Comparison of ENCODE assay signal across 11 cellular contexts in genomic region chr6:37502703-37503485, GRCh38. TPM values are rescaled to one million over a fixed set of nuclear protein-coding genes. Genes with fewer than 3 reads are reported as not detected.
DNase-seq lines count a peak whose midpoint lies in the region; ATAC-seq lines count a peak whose summit lies in the region.
"Had no signal": no experiment of that assay in that cellular context is flagged by ENCODE, and none has a peak within 500 bp of the region (broad histone marks: within the 10 kb centered on the region; RNA-seq: fewer than 3 reads in every experiment).

No MANE protein-coding gene starts in this region.

- peak overlapping the region; percentile 88 for H3K27ac Mint-ChIP-seq in activated naive CD4-positive, alpha-beta T cell treated with anti-CD3 and anti-CD28 coated beads for 36 hours
- peak overlapping the region; percentile 87 for H3K27ac Mint-ChIP-seq in stimulated activated memory B cell treated with anti-CD40 and anti-IgM and Interleukin-4, amounts not matched to agents 10 μg/mL and 1 μg/mL and 100 μg/mL, for 72 hours
- H3K27ac Mint-ChIP-seq: progenitor cell of endocrine pancreas, WTC11 had no signal

- CTCF ChIA-PET in activated naive CD4-positive, alpha-beta T cell treated with anti-CD3 and anti-CD28 coated beads for 36 hours (lab: Charles Lee) = interaction anchor here (1.5 to 3.8 kb wide), 5 partner anchors 11 to 70 kb away, joined by 4 to 18 read pairs (median 9); partner anchors contain the start of gene CMTR1

- H3K9me3 Mint-ChIP-seq in activated naive CD4-positive, alpha-beta T cell treated with anti-CD3 and anti-CD28 coated beads for 36 hours = peaks cover 3% of the 10 kb centered on the region
- H3K9me3 Mint-ChIP-seq in stimulated activated memory B cell treated with anti-CD40 and anti-IgM and Interleukin-4, amounts not matched to agents 10 μg/mL and 1 μg/mL and 100 μg/mL, for 72 hours = no peaks in the 10 kb centered on the region

- H3K4me3 Mint-ChIP-seq in activated naive CD4-positive, alpha-beta T cell treated with anti-CD3 and anti-CD28 coated beads for 36 hours = peak overlapping the region; percentile 19
- H3K4me3 Mint-ChIP-seq in stimulated activated memory B cell treated with anti-CD40 and anti-IgM and Interleukin-4, amounts not matched to agents 10 μg/mL and 1 μg/mL and 100 μg/mL, for 72 hours = no peak overlapping the region
- H3K4me3 Mint-ChIP-seq: WTC11 had no signal

- peak; percentile 55 for DNase-seq in NCI-H1092 treated with DMSO at 0.1 percent for 48 hours (lab: John Stamatoyannopoulos, UW)
- no peak for DNase-seq in NCI-H1092 (lab: John Stamatoyannopoulos, UW)
- peak; percentile 96 for DNase-seq in NCI-H345 treated with DMSO at 0.1 percent for 48 hours (lab: John Stamatoyannopoulos, UW; ENCODE audit: unreplicated experiment)
- DNase-seq in activated naive CD4-positive, alpha-beta T cell treated with anti-CD3 and anti-CD28 coated beads for 36 hours = peak; percentile 62
- no peak for DNase-seq in GM19240 (ENCODE audit: insufficient read length, low spot score)
- DNase-seq: NCI-H187 treated with DMSO at 0.1 percent for 48 hours had no signal

- H3K27me3 Mint-ChIP-seq in activated naive CD4-positive, alpha-beta T cell treated with anti-CD3 and anti-CD28 coated beads for 36 hours (ENCODE audit: low read depth) = no peaks in the 10 kb centered on the region
- no peaks in the 10 kb centered on the region for H3K27me3 Mint-ChIP-seq in stimulated activated memory B cell treated with anti-CD40 and anti-IgM and Interleukin-4, amounts not matched to agents 10 μg/mL and 1 μg/mL and 100 μg/mL, for 72 hours

- peaks cover 2% of the 10 kb centered on the region for H3K36me3 Mint-ChIP-seq in activated naive CD4-positive, alpha-beta T cell treated with anti-CD3 and anti-CD28 coated beads for 36 hours (ENCODE audit: low read depth)
- H3K36me3 Mint-ChIP-seq in stimulated activated memory B cell treated with anti-CD40 and anti-IgM and Interleukin-4, amounts not matched to agents 10 μg/mL and 1 μg/mL and 100 μg/mL, for 72 hours = no peaks in the 10 kb centered on the region
- H3K36me3 Mint-ChIP-seq: WTC11 had no signal

- H3K4me1 Mint-ChIP-seq in activated naive CD4-positive, alpha-beta T cell treated with anti-CD3 and anti-CD28 coated beads for 36 hours (ENCODE audit: low read depth) = peaks cover 79% of the 10 kb centered on the region
- peaks cover 70% of the 10 kb centered on the region for H3K4me1 Mint-ChIP-seq in stimulated activated memory B cell treated with anti-CD40 and anti-IgM and Interleukin-4, amounts not matched to agents 10 μg/mL and 1 μg/mL and 100 μg/mL, for 72 hours

- intact Hi-C loops in activated naive CD4-positive, alpha-beta T cell treated with anti-CD3 and anti-CD28 coated beads for 36 hours (cut with micrococcal nuclease) = loop anchor here (1.0 to 5.0 kb wide), 2 partner anchors 11 to 71 kb away; partner anchors contain the start of gene CMTR1

- peak; percentile 16 for ATAC-seq in stimulated activated memory B cell treated with anti-CD40 and anti-IgM and Interleukin-4, amounts not matched to agents 10 μg/mL and 1 μg/mL and 100 μg/mL, for 72 hours
- ATAC-seq in GM19463 (IDR thresholded peaks at IDR 0.05; ENCODE audit: unreplicated experiment) = no peak
- no peak for ATAC-seq in HG03196 (IDR thresholded peaks at IDR 0.05; ENCODE audit: unreplicated experiment)
- ATAC-seq: WTC11 had no signal

RNA-seq across cellular contexts. Expression of gene CCDC167, which starts 3.2 kb away (rescaled TPM):
- 10 to 100 TPM; 53.4 to 57.1 TPM for total RNA-seq in activated naive CD4-positive, alpha-beta T cell treated with anti-CD3 and anti-CD28 coated beads for 36 hours

Comparison
In these comparisons a context has a peak if more than half of its experiments do, and no peak if none do; other contexts are left out.
1. DNase-seq: peak in NCI-H1092 treated with DMSO at 0.1 percent for 48 hours (single experiment), NCI-H345 treated with DMSO at 0.1 percent for 48 hours (single experiment) and activated naive CD4-positive, alpha-beta T cell treated with anti-CD3 and anti-CD28 coated beads for 36 hours (single experiment); none in NCI-H1092 (single experiment) and GM19240 (single experiment).